15 cellular contexts compared by ENCODE assay signal in the genomic region with DNA sequence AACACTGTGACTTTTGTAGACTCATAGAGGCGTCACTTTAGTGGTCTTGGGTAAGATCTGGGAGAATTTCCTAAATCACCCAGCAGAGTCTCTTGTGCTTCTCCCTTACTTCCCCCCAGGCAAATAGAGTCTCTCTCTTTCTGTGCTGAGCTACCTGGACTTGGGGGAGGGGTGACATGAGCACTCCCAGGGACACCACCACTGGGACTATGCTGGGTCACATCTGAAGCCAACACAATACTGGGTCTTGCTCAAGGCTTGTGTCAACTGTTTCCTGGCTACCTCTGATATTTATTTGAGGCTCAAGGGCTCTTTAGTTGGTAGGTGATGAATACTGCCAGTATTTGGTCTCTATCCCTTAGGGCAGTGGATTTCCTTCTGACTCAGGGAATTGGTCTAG.
DNase-seq lines count a peak whose midpoint lies in the region; ATAC-seq and TF ChIP-seq lines count a peak whose summit lies in the region.
"Had no signal": no experiment of that assay in that cellular context is flagged by ENCODE, and none has a peak within 500 bp of the region (broad histone marks: within the 10 kb centered on the region; RNA-seq: fewer than 3 reads in every experiment).

No MANE protein-coding gene starts in this region.

- 87 to 92% methylated on average over 1 of the region's 1 CpG for WGBS in sigmoid colon, 2 donors

- no peaks in the 10 kb centered on the region for H3K36me3 ChIP-seq in left lung
- no peaks in the 10 kb centered on the region for H3K36me3 ChIP-seq in sigmoid colon

- ATAC-seq in left lung, result peak; percentile 62
- ATAC-seq: CD8-positive, alpha-beta T cell; GM12878; GM23338 had no signal

- no peak overlapping the region for H3K4me3 ChIP-seq in left lung
- H3K4me3 ChIP-seq in sigmoid colon, result no peak overlapping the region
- H3K4me3 ChIP-seq: GM12878, GM23338 had no signal

- TF ChIP-seq POLR2A in sigmoid colon (IDR thresholded peaks at IDR 0.05), result no peak

- H3K9me3 ChIP-seq in left lung (no peaks in the 10 kb centered on the region), sigmoid colon (no peaks in the 10 kb centered on the region)

- intact Hi-C loops in left lung (cut with DNase I) (no loop called here), sigmoid colon (cut with DNase I) (no loop called here)

- H3K4me1 ChIP-seq in left lung (no peaks in the 10 kb centered on the region), sigmoid colon (no peaks in the 10 kb centered on the region)

- H3K27me3 ChIP-seq in left lung (no peaks in the 10 kb centered on the region), sigmoid colon (no peaks in the 10 kb centered on the region)

- no peak for TF ChIP-seq CTCF in left lung (IDR thresholded peaks at IDR 0.05)
- TF ChIP-seq CTCF in sigmoid colon (IDR thresholded peaks at IDR 0.05), result no peak

- TF ChIP-seq EP300 in sigmoid colon (IDR thresholded peaks at IDR 0.05), result no peak

- H3K27ac ChIP-seq in left lung, result no peak overlapping the region
- H3K27ac ChIP-seq in sigmoid colon, result no peak overlapping the region
- H3K27ac ChIP-seq: 22Rv1 had no signal

- DNase-seq in DMS153 (lab: John Stamatoyannopoulos, UW) (peak; percentile 75), DMS153 treated with DMSO at 0.1 percent for 48 hours (lab: John Stamatoyannopoulos, UW; ENCODE audit: unreplicated experiment) (no peak), NCI-H1092 (lab: John Stamatoyannopoulos, UW) (peak; percentile 19), NCI-H2029 treated with DMSO at 0.1 percent for 48 hours (lab: John Stamatoyannopoulos, UW) (peak; percentile 82), left lung (no peak), mucosa of gallbladder (ENCODE audit: low spot score) (no peak), ecto neural progenitor cell (ENCODE audit: low spot score) (no peak), sigmoid colon (no peak)
- DNase-seq: CD8-positive, alpha-beta T cell; COR-L47; DMS79; H7 had no signal

Comparison
In these comparisons a context has a peak if more than half of its experiments do, and no peak if none do; other contexts are left out.
1. DNase-seq: peak in DMS153 (single experiment), NCI-H1092 (single experiment) and NCI-H2029 treated with DMSO at 0.1 percent for 48 hours (single experiment); none in DMS153 treated with DMSO at 0.1 percent for 48 hours (single experiment), left lung (0 of 2), mucosa of gallbladder (single experiment), ecto neural progenitor cell (single experiment) and sigmoid colon (single experiment).